ENCODE assay signal across 9 cellular contexts in genomic region chr6:131954775-131955107, GRCh38. TPM values are rescaled to one million over a fixed set of nuclear protein-coding genes. Genes with fewer than 3 reads are reported as not detected.
DNase-seq lines count a peak whose midpoint lies in the region; TF ChIP-seq lines count a peak whose summit lies in the region.
"Had no signal": no experiment of that assay in that cellular context is flagged by ENCODE, and none has a peak within 500 bp of the region (broad histone marks: within the 10 kb centered on the region; RNA-seq: fewer than 3 reads in every experiment).

No MANE protein-coding gene starts in this region.

- peak overlapping the region in 1 of 4 donors; percentile 31 for H3K4me3 ChIP-seq in tibial nerve

- 13 to 17% methylated on average over 7 of the region's 7 CpGs for WGBS in tibial nerve, 2 donors

- H3K9me3 ChIP-seq in tibial nerve = no peaks in the 10 kb centered on the region

- peak; percentile 75 for DNase-seq in LHCN-M2 (ENCODE audit: low read depth)
- DNase-seq in T47D (ENCODE audit: low read depth in 1 of 2, low spot score in 1 of 2) = peak; percentile 76 to 89
- peak; percentile 89 for DNase-seq in left kidney (ENCODE audit: low read depth, low spot score)
- peak in 1 of 2 donors; percentile 28 for DNase-seq in tibial nerve (ENCODE audit: low spot score in 2 of 2)
- DNase-seq in COR-L47 (lab: John Stamatoyannopoulos, UW) = no peak
- no peak for DNase-seq in stimulated activated CD4-positive, alpha-beta T cell treated with anti-CD3 and anti-CD28 coated beads, Interleukin-1b, Interleukin-23, amount 100 ng/mL, for 48 hours
- DNase-seq in NCI-H526 treated with DMSO at 0.1 percent for 48 hours (lab: John Stamatoyannopoulos, UW) = no peak
- no peak for DNase-seq in activated effector memory CD4-positive, alpha-beta T cell treated with Interleukin-2 at 50 U/mL for 16 hours
- DNase-seq: NCI-H1048 had no signal

- no peak for TF ChIP-seq EP300 in tibial nerve (IDR thresholded peaks at IDR 0.05)

- in situ Hi-C loops in T47D (cut with HindIII; ENCODE audit: low pct_unique_long_range_greater_than_20kb, low sequenced_read_pairs) = no loop called here

- TF ChIP-seq POLR2A in tibial nerve (IDR thresholded peaks at IDR 0.05) = no peak

- H3K4me1 ChIP-seq in tibial nerve = peaks cover 0 to 29% (median 8%) of the 10 kb centered on the region in 4 donors

- peak overlapping the region in 3 of 4 donors; percentile 17 to 71 (median 71) for H3K27ac ChIP-seq in tibial nerve

- no peak for TF ChIP-seq CTCF in tibial nerve (IDR thresholded peaks at IDR 0.05)

- no peaks in the 10 kb centered on the region for H3K36me3 ChIP-seq in tibial nerve

- no peaks in the 10 kb centered on the region for H3K27me3 ChIP-seq in tibial nerve

RNA-seq across cellular contexts. Expression of gene CCN2, which starts 3.6 kb away (rescaled TPM):
- 46.6 and 51.8 TPM in 2 replicates for total RNA-seq in LHCN-M2 (2014; rRNA removed)
- 261 TPM for polyA plus RNA-seq in LHCN-M2 (2012)
- 100 to 1,000 TPM; 206 to 411 (median 307) TPM for total RNA-seq in tibial nerve

Comparison
In these comparisons a context has a peak if more than half of its experiments do, and no peak if none do; other contexts are left out.
1. DNase-seq: peak in LHCN-M2 (single experiment), T47D (2 of 2) and left kidney (single experiment); none in COR-L47 (single experiment), stimulated activated CD4-positive, alpha-beta T cell treated with anti-CD3 and anti-CD28 coated beads, Interleukin-1b, Interleukin-23, amount 100 ng/mL, for 48 hours (single experiment), NCI-H526 treated with DMSO at 0.1 percent for 48 hours (single experiment) and activated effector memory CD4-positive, alpha-beta T cell treated with Interleukin-2 at 50 U/mL for 16 hours (single experiment).